12 cellular contexts compared by ENCODE assay signal in genomic region chr7:156947120-156947843, GRCh38. TPM values are rescaled to one million over a fixed set of nuclear protein-coding genes. Genes with fewer than 3 reads are reported as not detected.
DNase-seq lines count a peak whose midpoint lies in the region; ATAC-seq and TF ChIP-seq lines count a peak whose summit lies in the region.
"Had no signal": no experiment of that assay in that cellular context is flagged by ENCODE, and none has a peak within 500 bp of the region (broad histone marks: within the 10 kb centered on the region; RNA-seq: fewer than 3 reads in every experiment).

No MANE protein-coding gene starts in this region.

- intact Hi-C loops in Calu3 (cut with micrococcal nuclease; ENCODE audit: unreplicated experiment): loop anchor here (5.0 kb wide), 1 partner anchor 40 kb away; no protein-coding TSS in a partner anchor
- intact Hi-C loops in naive thymus-derived CD4-positive, alpha-beta T cell (cut with micrococcal nuclease): loop anchor here in 1 of 2 donors (5.0 kb wide), 1 partner anchor 40 kb away; no protein-coding TSS in a partner anchor

- CTCF ChIA-PET in Calu3 (lab: Charles Lee) (no interaction called here), WTC11 (lab: Charles Lee) (interaction anchor here (1.2 kb wide), 1 partner anchor 7 kb away, joined by 3 read pairs; no protein-coding TSS in a partner anchor)
- CTCF ChIA-PET in naive thymus-derived CD4-positive, alpha-beta T cell (lab: Charles Lee): no interaction called here

- peak overlapping the region; percentile 33 for H3K27ac Mint-ChIP-seq in Calu3 (ENCODE audit: unreplicated experiment)
- H3K27ac Mint-ChIP-seq in WTC11: no peak overlapping the region
- H3K27ac Mint-ChIP-seq in naive thymus-derived CD4-positive, alpha-beta T cell: peak overlapping the region in 3 of 9 donors; percentile 23 to 71 (median 51)

- peaks cover 0 to 11% (median 0%) of the 10 kb centered on the region in 3 experiments for H3K36me3 ChIP-seq in naive thymus-derived CD4-positive, alpha-beta T cell (ENCODE audit: control insufficient read depth in 2 of 3, insufficient read depth in 3 of 3, low read length in 3 of 3)
- peaks cover 6% of the 10 kb centered on the region for H3K36me3 ChIP-seq in SJCRH30
- H3K36me3 ChIP-seq: thoracic aorta had no signal

- ATAC-seq in WTC11: no peak
- no peak for ATAC-seq in naive thymus-derived CD4-positive, alpha-beta T cell
- no peak for ATAC-seq in HG03135 (IDR thresholded peaks at IDR 0.05; ENCODE audit: unreplicated experiment)

- no peaks in the 10 kb centered on the region for H3K27me3 ChIP-seq in naive thymus-derived CD4-positive, alpha-beta T cell (ENCODE audit: control insufficient read depth in 2 of 2, insufficient read depth in 2 of 2, low read length in 2 of 2)
- H3K27me3 ChIP-seq in SJCRH30: peaks cover 4% of the 10 kb centered on the region; the same call in 1 of the 2 replicates

- no peak overlapping the region for H3K4me3 ChIP-seq in naive thymus-derived CD4-positive, alpha-beta T cell (ENCODE audit: low read length)
- H3K4me3 ChIP-seq in SJCRH30: no peak overlapping the region
- H3K4me3 ChIP-seq: GM23248, thoracic aorta had no signal

- H3K9me3 ChIP-seq in naive thymus-derived CD4-positive, alpha-beta T cell (ENCODE audit: control insufficient read depth in 2 of 3, low read length in 3 of 3): no peaks in the 10 kb centered on the region
- no peaks in the 10 kb centered on the region for H3K9me3 ChIP-seq in SJCRH30 (replicated peaks)
- H3K9me3 ChIP-seq: thoracic aorta had no signal

- POLR2A ChIA-PET in WTC11 (lab: Charles Lee): interaction anchor here (0.9 kb wide), 1 partner anchor 54 kb away, joined by 3 read pairs; the partner anchor contains the start of gene LMBR1
- POLR2A ChIA-PET in naive thymus-derived CD4-positive, alpha-beta T cell (lab: Charles Lee): interaction anchor here (0.7 to 1.2 kb wide), 3 partner anchors 54 to 1531 kb away, joined by 3 to 6 read pairs (median 3); partner anchors contain the start of gene LMBR1

- H3K9me3 Mint-ChIP-seq in Calu3 (ENCODE audit: low read depth, unreplicated experiment) (no peaks in the 10 kb centered on the region), WTC11 (no peaks in the 10 kb centered on the region)
- peaks cover 0 to 4% (median 0%) of the 10 kb centered on the region in 11 donors for H3K9me3 Mint-ChIP-seq in naive thymus-derived CD4-positive, alpha-beta T cell

- peaks cover 9 to 13% of the 10 kb centered on the region in 2 donors for H3K4me1 ChIP-seq in naive thymus-derived CD4-positive, alpha-beta T cell (ENCODE audit: control insufficient read depth in 2 of 2, insufficient read depth in 2 of 2, low read length in 2 of 2)
- H3K4me1 ChIP-seq in SJCRH30: peaks cover 4% of the 10 kb centered on the region

- H3K27me3 Mint-ChIP-seq in Calu3 (ENCODE audit: unreplicated experiment) (peaks cover 18% of the 10 kb centered on the region), WTC11 (ENCODE audit: low read depth) (peaks cover 7% of the 10 kb centered on the region)
- peaks cover 16 to 45% (median 22%) of the 10 kb centered on the region in 5 donors for H3K27me3 Mint-ChIP-seq in naive thymus-derived CD4-positive, alpha-beta T cell

- DNase-seq in DMS 273 (lab: John Stamatoyannopoulos, UW; ENCODE audit: unreplicated experiment): peak; percentile 42
- no peak for DNase-seq in DMS 273 treated with DMSO at 0.1 percent for 48 hours (lab: John Stamatoyannopoulos, UW)
- no peak for DNase-seq in Calu3
- DNase-seq in WTC11 (ENCODE audit: low spot score): no peak
- DNase-seq in naive thymus-derived CD4-positive, alpha-beta T cell: no peak
- no peak for DNase-seq in SJCRH30
- DNase-seq in NCI-H2107 (lab: John Stamatoyannopoulos, UW): no peak
- DNase-seq: 8988T; activated CD4-positive, alpha-beta T cell treated with anti-CD3 and anti-CD28 coated beads for 4 hours; GM23248 had no signal

- H3K4me1 Mint-ChIP-seq in Calu3 (ENCODE audit: low read depth, unreplicated experiment): peaks cover 43% of the 10 kb centered on the region
- peaks cover 29% of the 10 kb centered on the region for H3K4me1 Mint-ChIP-seq in WTC11
- peaks cover 8 to 36% (median 23%) of the 10 kb centered on the region in 7 donors for H3K4me1 Mint-ChIP-seq in naive thymus-derived CD4-positive, alpha-beta T cell

- H3K36me3 Mint-ChIP-seq in Calu3 (ENCODE audit: insufficient read depth, unreplicated experiment): peaks cover 34% of the 10 kb centered on the region
- H3K36me3 Mint-ChIP-seq in WTC11: peaks cover 4% of the 10 kb centered on the region
- peaks cover 0 to 6% (median 0%) of the 10 kb centered on the region in 5 donors for H3K36me3 Mint-ChIP-seq in naive thymus-derived CD4-positive, alpha-beta T cell

- no peak for TF ChIP-seq CTCF in Calu3 (IDR thresholded peaks at IDR 0.05; ENCODE audit: unreplicated experiment)
- TF ChIP-seq CTCF in WTC11 (IDR thresholded peaks at IDR 0.05): no peak

- no TSS peak for BruUV-seq in Calu3 (replicated peaks; lab: Mats Ljungman, UMichigan)

- no peak overlapping the region for H3K27ac ChIP-seq in naive thymus-derived CD4-positive, alpha-beta T cell (ENCODE audit: low read depth, low read length)
- no peak overlapping the region for H3K27ac ChIP-seq in SJCRH30
- H3K27ac ChIP-seq: GM23248, thoracic aorta had no signal

- H3K4me3 Mint-ChIP-seq in Calu3 (ENCODE audit: low read depth, unreplicated experiment) (peak overlapping the region; percentile 32), WTC11 (peak overlapping the region; percentile 19; the same call in 1 of the 2 replicates)
- peak overlapping the region; percentile 3 to 73 (median 51) for H3K4me3 Mint-ChIP-seq in naive thymus-derived CD4-positive, alpha-beta T cell

TF ChIP-seq in WTC11, 78 proteins besides CTCF, POLR2A, EP300 and RAD21 (continues in another document):
- TF ChIP-seq IRF2 (CRISPR knock-in tag; IDR thresholded peaks at IDR 0.05; ENCODE audit: borderline replicate concordance, low read depth): no peak
- TF ChIP-seq, protein P1, sequence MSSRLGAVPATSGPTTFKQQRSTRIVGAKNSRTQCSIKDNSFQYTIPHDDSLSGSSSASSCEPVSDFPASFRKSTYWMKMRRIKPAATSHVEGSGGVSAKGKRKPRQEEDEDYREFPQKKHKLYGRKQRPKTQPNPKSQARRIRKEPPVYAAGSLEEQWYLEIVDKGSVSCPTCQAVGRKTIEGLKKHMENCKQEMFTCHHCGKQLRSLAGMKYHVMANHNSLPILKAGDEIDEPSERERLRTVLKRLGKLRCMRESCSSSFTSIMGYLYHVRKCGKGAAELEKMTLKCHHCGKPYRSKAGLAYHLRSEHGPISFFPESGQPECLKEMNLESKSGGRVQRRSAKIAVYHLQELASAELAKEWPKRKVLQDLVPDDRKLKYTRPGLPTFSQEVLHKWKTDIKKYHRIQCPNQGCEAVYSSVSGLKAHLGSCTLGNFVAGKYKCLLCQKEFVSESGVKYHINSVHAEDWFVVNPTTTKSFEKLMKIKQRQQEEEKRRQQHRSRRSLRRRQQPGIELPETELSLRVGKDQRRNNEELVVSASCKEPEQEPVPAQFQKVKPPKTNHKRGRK (CRISPR knock-in tag; IDR thresholded peaks at IDR 0.05; ENCODE audit: borderline replicate concordance): no peak
- TF ChIP-seq USF2 (CRISPR knock-in tag; IDR thresholded peaks at IDR 0.05): no peak
- no peak for TF ChIP-seq ZNF423 (CRISPR knock-in tag; IDR thresholded peaks at IDR 0.05)
- TF ChIP-seq PRDM15 (CRISPR knock-in tag; IDR thresholded peaks at IDR 0.05): no peak
- TF ChIP-seq ZNF671 (CRISPR knock-in tag; IDR thresholded peaks at IDR 0.05): no peak
- TF ChIP-seq KAT7 (CRISPR knock-in tag; IDR thresholded peaks at IDR 0.05; ENCODE audit: borderline replicate concordance): no peak

RNA-seq across cellular contexts. Expression of gene NOM1, which starts 2.2 kb away (rescaled TPM):
- total RNA-seq in Calu3 (2022): 32.9 and 35.1 TPM in 2 replicates
- 26.0 to 38.5 TPM (median 27.6 TPM) in 3 replicates for total RNA-seq in WTC11 (2021)
- 10 to 100 TPM; 28.1 to 40.7 (median 32.9) TPM for total RNA-seq in naive thymus-derived CD4-positive, alpha-beta T cell
- 1 to 10 TPM; 4.2 to 7.9 TPM for polyA plus RNA-seq in naive thymus-derived CD4-positive, alpha-beta T cell
- total RNA-seq in SJCRH30 (2014; rRNA removed; shearing (Covaris generic)): 25.4 and 29.9 TPM in 2 replicates

RNA-seq across cellular contexts. Expression of gene LMBR1, which starts 54.3 kb away (rescaled TPM):
- total RNA-seq in Calu3 (2022) (85.8 and 91.1 TPM in 2 replicates), WTC11 (2021) (55.6 to 57.3 TPM (median 56.5 TPM) in 3 replicates)
- 100 to 1,000 TPM in 1 of 5 experiments, 10 to 100 TPM in 4; 56.0 to 101 (median 69.0) TPM for total RNA-seq in naive thymus-derived CD4-positive, alpha-beta T cell
- polyA plus RNA-seq in naive thymus-derived CD4-positive, alpha-beta T cell: 10 to 100 TPM; 34.5 to 49.2 TPM
- total RNA-seq in SJCRH30 (2014; rRNA removed; shearing (Covaris generic)): 66.2 and 80.8 TPM in 2 replicates
